In genomic region chr6:168128631-168129291, GRCh38 we compare ENCODE assay signal across 1 cellular context.
TF ChIP-seq lines count a peak whose summit lies in the region.

No MANE protein-coding gene starts in this region.

TF ChIP-seq in H1, 55 proteins besides CTCF, POLR2A, EP300 and RAD21 (continued from another document):
- no peak for TF ChIP-seq E2F6 (IDR thresholded peaks at IDR 0.05)
- TF ChIP-seq ATF2 (IDR thresholded peaks at IDR 0.05; ENCODE audit: low read length) = no peak
- TF ChIP-seq FOSL1 (IDR thresholded peaks at IDR 0.05; ENCODE audit: insufficient read depth, low read depth, low read length) = no peak
- no peak for TF ChIP-seq MAX (IDR thresholded peaks at IDR 0.05)
- TF ChIP-seq ASH2L (IDR thresholded peaks at IDR 0.05; ENCODE audit: low read length) = no peak
- no peak for TF ChIP-seq CREB1 (IDR thresholded peaks at IDR 0.05)
- TF ChIP-seq SP4 (IDR thresholded peaks at IDR 0.05; ENCODE audit: low read length) = no peak
- no peak for TF ChIP-seq KDM5A (IDR thresholded peaks at IDR 0.05; ENCODE audit: low read length)
- no peak for TF ChIP-seq CHD1 (IDR thresholded peaks at IDR 0.05; ENCODE audit: low read depth, low read length)
- no peak for TF ChIP-seq SIX5 (IDR thresholded peaks at IDR 0.05; ENCODE audit: low read depth, low read length)
- no peak for TF ChIP-seq TCF12 (IDR thresholded peaks at IDR 0.05; ENCODE audit: low read depth, low read length)
- TF ChIP-seq CBX8 (IDR thresholded peaks at IDR 0.05; ENCODE audit: borderline replicate concordance, low read depth, low read length) = no peak
